ENCODE assay signal across 15 cellular contexts in genomic region chr2:69345434-69345833, GRCh38. TPM values are rescaled to one million over a fixed set of nuclear protein-coding genes. Genes with fewer than 3 reads are reported as not detected.
DNase-seq lines count a peak whose midpoint lies in the region; ATAC-seq and FAIRE-seq lines count a peak whose summit lies in the region.
"Had no signal": no experiment of that assay in that cellular context is flagged by ENCODE, and none has a peak within 500 bp of the region (broad histone marks: within the 10 kb centered on the region; RNA-seq: fewer than 3 reads in every experiment).

No MANE protein-coding gene starts in this region.

- FAIRE-seq in urothelium cell line (lab: Jason Lieb, UNC) = no peak

- DNase-seq in NOMO-1 treated with DMSO at 0.1 percent for 48 hours (lab: John Stamatoyannopoulos, UW; ENCODE audit: unreplicated experiment) (peak; percentile 32), NOMO-1 treated with dmso at 0.1 percent for 144 hours (lab: John Stamatoyannopoulos, UW; ENCODE audit: unreplicated experiment) (no peak), OCI-M1 (lab: John Stamatoyannopoulos, UW) (peak; percentile 1), iris pigment epithelial cell (ENCODE audit: low read depth) (peak; percentile 61), urothelium cell line (ENCODE audit: low spot score) (no peak), mucosa of gallbladder (ENCODE audit: low spot score) (no peak), NCI-H1436 (lab: John Stamatoyannopoulos, UW) (no peak)
- DNase-seq: CD4-positive, alpha-beta T cell; islet precursor cell; NCI-H1105; occipital lobe; spleen had no signal

- ATAC-seq in GM21825 (IDR thresholded peaks at IDR 0.05; ENCODE audit: unreplicated experiment) = peak; percentile 68
- ATAC-seq: gastroesophageal sphincter, HCT116 had no signal

RNA-seq across cellular contexts. Expression of gene GFPT1, which starts 41.6 kb away (rescaled TPM):
- total RNA-seq in mucosa of gallbladder = 108 TPM

Comparison
In these comparisons a context has a peak if more than half of its experiments do, and no peak if none do; other contexts are left out.
1. DNase-seq: peak in NOMO-1 treated with DMSO at 0.1 percent for 48 hours (single experiment), OCI-M1 (single experiment) and iris pigment epithelial cell (single experiment); none in NOMO-1 treated with dmso at 0.1 percent for 144 hours (single experiment), urothelium cell line (single experiment), mucosa of gallbladder (single experiment) and NCI-H1436 (single experiment).